ENCODE assay signal across 14 cellular contexts in genomic region chr3:15303216-15303615, GRCh38.
"Had no signal": no experiment of that assay in that cellular context is flagged by ENCODE, and none has a peak within 500 bp of the region (broad histone marks: within the 10 kb centered on the region; RNA-seq: fewer than 3 reads in every experiment).

No MANE protein-coding gene starts in this region.

- H3K9me3 ChIP-seq: esophagus squamous epithelium, left lung, pancreas, testis had no signal

- H3K27me3 Mint-ChIP-seq: stimulated activated naive CD8-positive, alpha-beta T cell treated with anti-CD3 and anti-CD28 coated beads, Interleukin-15, amount 100 ng/mL, for 72 hours had no signal

- H3K4me1 Mint-ChIP-seq: neural crest cell had no signal

- H3K4me3 Mint-ChIP-seq: neural crest cell, WTC11 had no signal

- H3K4me3 ChIP-seq: dorsolateral prefrontal cortex, esophagus squamous epithelium, left lung, pancreas, testis had no signal

- H3K9me3 Mint-ChIP-seq: neural crest cell; stimulated activated naive CD8-positive, alpha-beta T cell treated with anti-CD3 and anti-CD28 coated beads, Interleukin-15, amount 100 ng/mL, for 72 hours had no signal

- H3K36me3 Mint-ChIP-seq: WTC11 had no signal

- H3K27ac ChIP-seq: brain microvascular endothelial cell, esophagus squamous epithelium, left lung, pancreas, testis had no signal

- H3K36me3 ChIP-seq: brain microvascular endothelial cell, pancreas had no signal

- ATAC-seq: activated naive CD4-positive, alpha-beta T cell treated with anti-CD3 and anti-CD28 coated beads, Interleukin-2, amount 50 U/mL, for 72 hours; left lung; pancreas; stimulated activated naive CD8-positive, alpha-beta T cell treated with anti-CD3 and anti-CD28 coated beads, Interleukin-15, amount 100 ng/mL, for 72 hours; WTC11 had no signal

- DNase-seq: amygdala; brain microvascular endothelial cell; dorsolateral prefrontal cortex; esophagus squamous epithelium; foreskin fibroblast; left lung; stimulated activated CD4-positive, alpha-beta T cell treated with anti-CD3 and anti-CD28 coated beads, Interleukin-4, amount 100 ng/mL, for 1 hour; stimulated activated CD8-positive, alpha-beta memory T cell treated with anti-CD3 and anti-CD28 coated beads, Interleukin-4, amount 100 ng/mL, for 48 hours; stimulated activated naive CD8-positive, alpha-beta T cell treated with anti-CD3 and anti-CD28 coated beads, Interleukin-15, amount 100 ng/mL, for 72 hours; testis had no signal

- H3K27me3 ChIP-seq: brain microvascular endothelial cell, dorsolateral prefrontal cortex, esophagus squamous epithelium, left lung, pancreas, testis had no signal

- H3K27ac Mint-ChIP-seq: activated naive CD4-positive, alpha-beta T cell treated with anti-CD3 and anti-CD28 coated beads, Interleukin-2, amount 50 U/mL, for 72 hours; WTC11 had no signal
